In genomic region chr17:76739568-76740115, GRCh38 we compare ENCODE assay signal across 7 cellular contexts. TPM values are rescaled to one million over a fixed set of nuclear protein-coding genes. Genes with fewer than 3 reads are reported as not detected.
DNase-seq lines count a peak whose midpoint lies in the region; ATAC-seq, FAIRE-seq and TF ChIP-seq lines count a peak whose summit lies in the region.
"Not testable (repeated sequence)": the region's sequence is repeated elsewhere in the genome, so short reads cannot be mapped to it uniquely, and the experiment has no call there.

No MANE protein-coding gene starts in this region.

- dilution Hi-C loops in endothelial cell of umbilical vein (cut with MboI; ENCODE audit: extremely low pct_ligation_motif_present, low sequenced_read_pairs): not testable (repeated sequence)

- TF ChIP-seq CTCF in DND-41 (IDR thresholded peaks at IDR 0.05; ENCODE audit: borderline replicate concordance, extremely low read depth, low read length, poor library complexity, severe bottlenecking); OCI-LY7 (conservative IDR thresholded peaks at IDR 0.05; ENCODE audit: low read length); endothelial cell of umbilical vein (IDR thresholded peaks at IDR 0.05; ENCODE audit: extremely low read depth in 1 of 2, insufficient read depth in 1 of 2, low read depth in 1 of 2, low read length in 2 of 2); heart right ventricle (IDR thresholded peaks at IDR 0.05); nephron (IDR thresholded peaks at IDR 0.05; ENCODE audit: unreplicated experiment in 3 of 3); gastrocnemius medialis (IDR thresholded peaks at IDR 0.05 in 4 of 5, conservative IDR thresholded peaks at IDR 0.05 in 1 of 5): not testable (repeated sequence)

- not testable (repeated sequence) for H3K9me3 Mint-ChIP-seq in activated naive CD4-positive, alpha-beta T cell treated with anti-CD3 and anti-CD28 coated beads, Interleukin-2, amount 50 U/mL, for 24 hours; nephron

- POLR2A ChIA-PET in OCI-LY7 (lab: Charles Lee): interaction anchor here (0.5 to 2.0 kb wide), 6 partner anchors 9 to 80 kb away, joined by 3 to 9 read pairs (median 4); no protein-coding TSS in a partner anchor
- POLR2A ChIA-PET in endothelial cell of umbilical vein (lab: Charles Lee): not testable (repeated sequence)

- H3K4me3 Mint-ChIP-seq in activated naive CD4-positive, alpha-beta T cell treated with anti-CD3 and anti-CD28 coated beads, Interleukin-2, amount 50 U/mL, for 24 hours: peak overlapping the region; percentile 19
- H3K4me3 Mint-ChIP-seq in nephron: peak overlapping the region; percentile 59 to 76 (median 75)

- peak overlapping the region in 1 of 2 experiments; percentile 84; a peak in 1 of 4 replicates for H3K4me3 ChIP-seq in DND-41 (ENCODE audit: low read depth in 1 of 2, low read length in 2 of 2)
- peak overlapping the region; percentile 77 for H3K4me3 ChIP-seq in OCI-LY7 (ENCODE audit: low read depth, low read length, poor library complexity, severe bottlenecking)
- not testable (repeated sequence) for H3K4me3 ChIP-seq in endothelial cell of umbilical vein (replicated peaks in 1 of 3; ENCODE audit: insufficient read depth in 1 of 3, low read depth in 1 of 3, low read length in 3 of 3)
- peak overlapping the region in 8 of 10 donors; percentile 84 to 97 (median 94) for H3K4me3 ChIP-seq in heart right ventricle
- H3K4me3 ChIP-seq in gastrocnemius medialis: peak overlapping the region; percentile 17 to 91 (median 80)

- not testable (repeated sequence) for ATAC-seq in DND-41 (ENCODE audit: insufficient read depth, low read depth); heart right ventricle; gastrocnemius medialis

- not testable (repeated sequence) for DNase-seq in DND-41; OCI-LY7 (ENCODE audit: low spot score); endothelial cell of umbilical vein (ENCODE audit: low read depth, low spot score); heart right ventricle; gastrocnemius medialis

- H3K79me2 ChIP-seq in DND-41 (ENCODE audit: insufficient read depth, low read length) (peaks cover 55% of the 10 kb centered on the region), OCI-LY7 (ENCODE audit: insufficient read depth, low read depth, low read length) (peaks cover 56% of the 10 kb centered on the region), endothelial cell of umbilical vein (ENCODE audit: control insufficient read depth, insufficient read depth, low read length) (peaks cover 37% of the 10 kb centered on the region)

- BruUV-seq in OCI-LY7 (replicated peaks; lab: Mats Ljungman, UMichigan); endothelial cell of umbilical vein (replicated peaks; lab: Mats Ljungman, UMichigan): not testable (repeated sequence)

- H3K27ac ChIP-seq in DND-41 (ENCODE audit: low read length); OCI-LY7 (ENCODE audit: low read depth, low read length, poor library complexity, severe bottlenecking); endothelial cell of umbilical vein (ENCODE audit: insufficient read depth, low read depth, low read length): not testable (repeated sequence)
- H3K27ac ChIP-seq in heart right ventricle (peak overlapping the region; percentile 7 to 99 (median 98)), gastrocnemius medialis (peak overlapping the region; percentile 96 to 99 (median 99))

- H3K27me3 Mint-ChIP-seq in activated naive CD4-positive, alpha-beta T cell treated with anti-CD3 and anti-CD28 coated beads, Interleukin-2, amount 50 U/mL, for 24 hours; nephron (ENCODE audit: low read depth): not testable (repeated sequence)

- H3K9me3 ChIP-seq in DND-41 (ENCODE audit: insufficient read depth, low read length, severe bottlenecking); OCI-LY7 (ENCODE audit: low read length); endothelial cell of umbilical vein (replicated peaks; ENCODE audit: control insufficient read depth, insufficient read depth, low read length); heart right ventricle; gastrocnemius medialis: not testable (repeated sequence)

- H3K9me2 ChIP-seq in OCI-LY7 (ENCODE audit: insufficient read depth, low read length): not testable (repeated sequence)

- whole genome bisulfite sequencing in heart right ventricle, 2 donors: 68 to 80% methylated on average over 17 of the region's 17 CpGs

- CTCF ChIA-PET in OCI-LY7 (lab: Charles Lee; ENCODE audit: unreplicated experiment) (interaction anchor here (0.6 kb wide), 1 partner anchor 586 kb away, joined by 4 read pairs; no protein-coding TSS in a partner anchor), endothelial cell of umbilical vein (lab: Charles Lee) (interaction anchor here (1.1 to 2.6 kb wide), 4 partner anchors 13 to 77 kb away, joined by 3 to 11 read pairs (median 5); partner anchors contain the start of genes JMJD6 and METTL23)

- not testable (repeated sequence) for H3K9me1 ChIP-seq in endothelial cell of umbilical vein (replicated peaks; ENCODE audit: control insufficient read depth, extremely low read depth, insufficient read depth, low read length)

- H3K4me2 ChIP-seq in DND-41 (ENCODE audit: insufficient read depth, low read length) (peak overlapping the region; percentile 77), OCI-LY7 (ENCODE audit: low read length) (peak overlapping the region; percentile 89), endothelial cell of umbilical vein (ENCODE audit: insufficient read depth, low read length) (peak overlapping the region; percentile 96)

- H3K27me3 ChIP-seq in DND-41 (ENCODE audit: insufficient read depth, low read length, poor library complexity); endothelial cell of umbilical vein (ENCODE audit: control insufficient read depth in 2 of 2, insufficient read depth in 2 of 2, low read length in 2 of 2); heart right ventricle; gastrocnemius medialis: not testable (repeated sequence)

- H3K36me3 ChIP-seq in DND-41 (ENCODE audit: insufficient read depth, low read length): peaks cover 55% of the 10 kb centered on the region
- peaks cover 69% of the 10 kb centered on the region for H3K36me3 ChIP-seq in OCI-LY7 (ENCODE audit: insufficient read depth, low read length)
- H3K36me3 ChIP-seq in endothelial cell of umbilical vein (ENCODE audit: control insufficient read depth in 2 of 2, extremely low read depth in 1 of 2, insufficient read depth in 2 of 2, low read length in 2 of 2): peaks cover 2 to 11% of the 10 kb centered on the region in 2 experiments
- H3K36me3 ChIP-seq in heart right ventricle: peaks cover 0 to 58% (median 22%) of the 10 kb centered on the region in 9 donors
- peaks cover 0 to 24% of the 10 kb centered on the region in 2 donors for H3K36me3 ChIP-seq in gastrocnemius medialis

- H3K27ac Mint-ChIP-seq in activated naive CD4-positive, alpha-beta T cell treated with anti-CD3 and anti-CD28 coated beads, Interleukin-2, amount 50 U/mL, for 24 hours: not testable (repeated sequence)
- peak overlapping the region; percentile 35 to 99 (median 99) for H3K27ac Mint-ChIP-seq in nephron

- peaks cover 23% of the 10 kb centered on the region for H3K4me1 Mint-ChIP-seq in activated naive CD4-positive, alpha-beta T cell treated with anti-CD3 and anti-CD28 coated beads, Interleukin-2, amount 50 U/mL, for 24 hours
- peaks cover 49% of the 10 kb centered on the region for H3K4me1 Mint-ChIP-seq in nephron

- H3K36me3 Mint-ChIP-seq in activated naive CD4-positive, alpha-beta T cell treated with anti-CD3 and anti-CD28 coated beads, Interleukin-2, amount 50 U/mL, for 24 hours: peaks cover 19% of the 10 kb centered on the region
- peaks cover 43% of the 10 kb centered on the region for H3K36me3 Mint-ChIP-seq in nephron (ENCODE audit: low read depth)

- not testable (repeated sequence) for TF ChIP-seq POLR2A in endothelial cell of umbilical vein (IDR thresholded peaks at IDR 0.05; ENCODE audit: low read depth, low read length); gastrocnemius medialis (IDR thresholded peaks at IDR 0.05)

- H3K4me1 ChIP-seq in DND-41 (ENCODE audit: insufficient read depth, low read length): peaks cover 32% of the 10 kb centered on the region
- H3K4me1 ChIP-seq in OCI-LY7 (ENCODE audit: insufficient read depth, low read length, poor library complexity, severe bottlenecking): peaks cover 29% of the 10 kb centered on the region
- H3K4me1 ChIP-seq in endothelial cell of umbilical vein (ENCODE audit: control insufficient read depth, extremely low read depth, insufficient read depth, low read length): peaks cover 20% of the 10 kb centered on the region
- peaks cover 2 to 63% (median 39%) of the 10 kb centered on the region in 9 donors for H3K4me1 ChIP-seq in heart right ventricle
- peaks cover 54 to 62% of the 10 kb centered on the region in 2 donors for H3K4me1 ChIP-seq in gastrocnemius medialis

- not testable (repeated sequence) for H2AFZ ChIP-seq in DND-41 (ENCODE audit: low read depth, low read length); OCI-LY7 (ENCODE audit: low read length); endothelial cell of umbilical vein (ENCODE audit: low read depth, low read length)

- H4K20me1 ChIP-seq in DND-41 (ENCODE audit: insufficient read depth, low read length) (peaks cover 20% of the 10 kb centered on the region), OCI-LY7 (ENCODE audit: insufficient read depth, low read length) (peaks cover 15% of the 10 kb centered on the region)
- not testable (repeated sequence) for H4K20me1 ChIP-seq in endothelial cell of umbilical vein (replicated peaks; ENCODE audit: control insufficient read depth, extremely low read depth, insufficient read depth, low read length)

- H3K9ac ChIP-seq in DND-41 (ENCODE audit: low read depth, low read length): peak overlapping the region; percentile 92; the same call in 1 of the 2 replicates
- not testable (repeated sequence) for H3K9ac ChIP-seq in endothelial cell of umbilical vein (replicated peaks; ENCODE audit: extremely low read depth, insufficient read depth, low read length)

- intact Hi-C loops in OCI-LY7 (cut with micrococcal nuclease; ENCODE audit: unreplicated experiment): loop anchor here (5.0 to 10.0 kb wide), 4 partner anchors 348 to 1075 kb away; partner anchors contain the start of genes RECQL5, SAP30BP and SEC14L1
- intact Hi-C loops in endothelial cell of umbilical vein (cut with micrococcal nuclease): loop anchor here (2.0 to 5.0 kb wide), 3 partner anchors 33 to 318 kb away; no protein-coding TSS in a partner anchor
- intact Hi-C loops in heart right ventricle (cut with DNase I): not testable (repeated sequence)
- intact Hi-C loops in gastrocnemius medialis (cut with DNase I; ENCODE audit: low total_unique reads): loop anchor here (10.0 kb wide), 1 partner anchor 475 kb away; the partner anchor contains the start of gene UBALD2

- in situ Hi-C loops in gastrocnemius medialis (cut with MboI; ENCODE audit: low sequenced_read_pairs in 4 of 4): not testable (repeated sequence)

- not testable (repeated sequence) for FAIRE-seq in endothelial cell of umbilical vein (lab: Jason Lieb, UNC)

RNA-seq across cellular contexts. Expression of gene MFSD11, which starts 1.7 kb away (rescaled TPM):
- 52.6 and 55.1 TPM in 2 replicates for total RNA-seq in OCI-LY7 (2014; rRNA removed; shearing (Covaris generic))
- total RNA-seq in OCI-LY7 (2022) (63.1 and 68.4 TPM in 2 replicates), endothelial cell of umbilical vein (27.1 and 35.2 TPM in 2 replicates), heart right ventricle (10 to 100 TPM; 25.1 to 34.4 (median 29.6) TPM), gastrocnemius medialis (10 to 100 TPM; 14.0 to 24.2 (median 19.5) TPM)
- polyA plus RNA-seq in endothelial cell of umbilical vein (23.5 and 24.7 TPM in 2 replicates), heart right ventricle (10 to 100 TPM in 1 of 2 donors, 1 to 10 TPM in 1; 9.2 to 23.2 TPM)
- polyA plus RNA-seq in endothelial cell of umbilical vein (2011; cell fraction: cytosol; rRNA removed): 17.7 and 21.3 TPM in 2 replicates
- 33.5 and 34.9 TPM in 2 replicates for polyA plus RNA-seq in endothelial cell of umbilical vein (2011; cell fraction: nucleus; rRNA removed)
- polyA plus RNA-seq in endothelial cell of umbilical vein (2012): 22.1 and 30.1 TPM in 2 replicates
- 38.9 and 44.6 TPM in 2 replicates for polyA minus RNA-seq in endothelial cell of umbilical vein
- 13.7 TPM for polyA minus RNA-seq in endothelial cell of umbilical vein (2011; cell fraction: cytosol; rRNA and poly(A)+ RNA removed)
- 29.3 and 33.5 TPM in 2 replicates for polyA minus RNA-seq in endothelial cell of umbilical vein (2011; cell fraction: nucleus; rRNA and poly(A)+ RNA removed)

RNA-seq across cellular contexts. Expression of gene SRSF2, which starts 2.5 kb away (rescaled TPM):
- total RNA-seq in OCI-LY7 (2014; rRNA removed; shearing (Covaris generic)): 1,143 and 2,207 TPM in 2 replicates
- total RNA-seq in OCI-LY7 (2022): 619 and 683 TPM in 2 replicates
- total RNA-seq in endothelial cell of umbilical vein: 303 and 307 TPM in 2 replicates
- 283 and 380 TPM in 2 replicates for polyA plus RNA-seq in endothelial cell of umbilical vein
- polyA plus RNA-seq in endothelial cell of umbilical vein (2011; cell fraction: cytosol; rRNA removed): 151 and 197 TPM in 2 replicates
- 453 and 593 TPM in 2 replicates for polyA plus RNA-seq in endothelial cell of umbilical vein (2011; cell fraction: nucleus; rRNA removed)
- polyA plus RNA-seq in endothelial cell of umbilical vein (2012): 179 and 283 TPM in 2 replicates
- polyA minus RNA-seq in endothelial cell of umbilical vein: 190 and 266 TPM in 2 replicates
- 372 TPM for polyA minus RNA-seq in endothelial cell of umbilical vein (2011; cell fraction: cytosol; rRNA and poly(A)+ RNA removed)
- polyA minus RNA-seq in endothelial cell of umbilical vein (2011; cell fraction: nucleus; rRNA and poly(A)+ RNA removed): 199 and 376 TPM in 2 replicates
- total RNA-seq in heart right ventricle: 100 to 1,000 TPM in 1 of 10 donors, 10 to 100 TPM in 9; 58.8 to 103 (median 76.3) TPM
- 100 to 1,000 TPM in 1 of 2 donors, 10 to 100 TPM in 1; 93.4 to 109 TPM for polyA plus RNA-seq in heart right ventricle
- 100 to 1,000 TPM in 2 of 4 donors, 10 to 100 TPM in 2; 75.0 to 148 (median 90.4) TPM for total RNA-seq in gastrocnemius medialis

RNA-seq across cellular contexts. Expression of gene METTL23, which starts 13.0 kb away (rescaled TPM):
- 91.8 and 93.7 TPM in 2 replicates for total RNA-seq in OCI-LY7 (2014; rRNA removed; shearing (Covaris generic))
- total RNA-seq in OCI-LY7 (2022) (82.7 and 102 TPM in 2 replicates), endothelial cell of umbilical vein (19.5 and 20.0 TPM in 2 replicates), heart right ventricle (10 to 100 TPM; 18.0 to 29.9 (median 24.7) TPM), gastrocnemius medialis (10 to 100 TPM; 23.9 to 35.5 (median 29.7) TPM)
- polyA plus RNA-seq in endothelial cell of umbilical vein (28.9 and 33.4 TPM in 2 replicates), heart right ventricle (10 to 100 TPM; 24.5 to 41.8 TPM)
- polyA plus RNA-seq in endothelial cell of umbilical vein (2011; cell fraction: cytosol; rRNA removed): 23.8 and 31.3 TPM in 2 replicates
- polyA plus RNA-seq in endothelial cell of umbilical vein (2011; cell fraction: nucleus; rRNA removed): 26.1 and 28.9 TPM in 2 replicates
- polyA plus RNA-seq in endothelial cell of umbilical vein (2012): 25.7 and 30.1 TPM in 2 replicates
- 11.6 and 30.1 TPM in 2 replicates for polyA minus RNA-seq in endothelial cell of umbilical vein
- polyA minus RNA-seq in endothelial cell of umbilical vein (2011; cell fraction: cytosol; rRNA and poly(A)+ RNA removed): 12.3 TPM
- polyA minus RNA-seq in endothelial cell of umbilical vein (2011; cell fraction: nucleus; rRNA and poly(A)+ RNA removed): 10.6 and 11.6 TPM in 2 replicates

RNA-seq across cellular contexts. Expression of gene JMJD6, which starts 13.2 kb away (rescaled TPM):
- total RNA-seq in OCI-LY7 (2014; rRNA removed; shearing (Covaris generic)): 39.9 and 41.2 TPM in 2 replicates
- total RNA-seq in OCI-LY7 (2022) (46.0 and 71.2 TPM in 2 replicates), endothelial cell of umbilical vein (36.6 and 41.6 TPM in 2 replicates), heart right ventricle (10 to 100 TPM; 34.6 to 79.3 (median 43.2) TPM), gastrocnemius medialis (10 to 100 TPM; 29.7 to 42.9 (median 41.7) TPM)
- polyA plus RNA-seq in endothelial cell of umbilical vein (18.4 and 19.8 TPM in 2 replicates), heart right ventricle (10 to 100 TPM; 36.1 to 56.5 TPM)
- 15.0 and 16.0 TPM in 2 replicates for polyA plus RNA-seq in endothelial cell of umbilical vein (2011; cell fraction: cytosol; rRNA removed)
- polyA plus RNA-seq in endothelial cell of umbilical vein (2011; cell fraction: nucleus; rRNA removed): 19.2 and 25.9 TPM in 2 replicates
- polyA plus RNA-seq in endothelial cell of umbilical vein (2012): 35.8 and 40.0 TPM in 2 replicates
- polyA minus RNA-seq in endothelial cell of umbilical vein: 7.2 and 14.3 TPM in 2 replicates
- polyA minus RNA-seq in endothelial cell of umbilical vein (2011; cell fraction: cytosol; rRNA and poly(A)+ RNA removed): 16.6 TPM
- polyA minus RNA-seq in endothelial cell of umbilical vein (2011; cell fraction: nucleus; rRNA and poly(A)+ RNA removed): 7.3 and 13.0 TPM in 2 replicates

RNA-seq across cellular contexts. Expression of gene MXRA7, which starts 28.9 kb away (rescaled TPM):
- 1.1 and 1.6 TPM in 2 replicates for total RNA-seq in OCI-LY7 (2014; rRNA removed; shearing (Covaris generic))
- total RNA-seq in OCI-LY7 (2022): 4.9 and 5.3 TPM in 2 replicates
- total RNA-seq in endothelial cell of umbilical vein: 85.5 and 95.8 TPM in 2 replicates
- polyA plus RNA-seq in endothelial cell of umbilical vein: 42.0 and 49.5 TPM in 2 replicates
- 61.8 and 71.7 TPM in 2 replicates for polyA plus RNA-seq in endothelial cell of umbilical vein (2011; cell fraction: cytosol; rRNA removed)
- 26.0 and 27.2 TPM in 2 replicates for polyA plus RNA-seq in endothelial cell of umbilical vein (2011; cell fraction: nucleus; rRNA removed)
- polyA plus RNA-seq in endothelial cell of umbilical vein (2012): 110 and 134 TPM in 2 replicates
- 57.2 and 57.4 TPM in 2 replicates for polyA minus RNA-seq in endothelial cell of umbilical vein
- 8.2 TPM for polyA minus RNA-seq in endothelial cell of umbilical vein (2011; cell fraction: cytosol; rRNA and poly(A)+ RNA removed)
- polyA minus RNA-seq in endothelial cell of umbilical vein (2011; cell fraction: nucleus; rRNA and poly(A)+ RNA removed): 10.1 and 10.8 TPM in 2 replicates
- total RNA-seq in heart right ventricle: 100 to 1,000 TPM; 298 to 586 (median 488) TPM
- polyA plus RNA-seq in heart right ventricle: 100 to 1,000 TPM; 121 to 199 TPM
- total RNA-seq in gastrocnemius medialis: 10 to 100 TPM; 24.3 to 43.0 (median 30.6) TPM
